Comparison of ENCODE assay signal across 1 cellular context in the genomic region with DNA sequence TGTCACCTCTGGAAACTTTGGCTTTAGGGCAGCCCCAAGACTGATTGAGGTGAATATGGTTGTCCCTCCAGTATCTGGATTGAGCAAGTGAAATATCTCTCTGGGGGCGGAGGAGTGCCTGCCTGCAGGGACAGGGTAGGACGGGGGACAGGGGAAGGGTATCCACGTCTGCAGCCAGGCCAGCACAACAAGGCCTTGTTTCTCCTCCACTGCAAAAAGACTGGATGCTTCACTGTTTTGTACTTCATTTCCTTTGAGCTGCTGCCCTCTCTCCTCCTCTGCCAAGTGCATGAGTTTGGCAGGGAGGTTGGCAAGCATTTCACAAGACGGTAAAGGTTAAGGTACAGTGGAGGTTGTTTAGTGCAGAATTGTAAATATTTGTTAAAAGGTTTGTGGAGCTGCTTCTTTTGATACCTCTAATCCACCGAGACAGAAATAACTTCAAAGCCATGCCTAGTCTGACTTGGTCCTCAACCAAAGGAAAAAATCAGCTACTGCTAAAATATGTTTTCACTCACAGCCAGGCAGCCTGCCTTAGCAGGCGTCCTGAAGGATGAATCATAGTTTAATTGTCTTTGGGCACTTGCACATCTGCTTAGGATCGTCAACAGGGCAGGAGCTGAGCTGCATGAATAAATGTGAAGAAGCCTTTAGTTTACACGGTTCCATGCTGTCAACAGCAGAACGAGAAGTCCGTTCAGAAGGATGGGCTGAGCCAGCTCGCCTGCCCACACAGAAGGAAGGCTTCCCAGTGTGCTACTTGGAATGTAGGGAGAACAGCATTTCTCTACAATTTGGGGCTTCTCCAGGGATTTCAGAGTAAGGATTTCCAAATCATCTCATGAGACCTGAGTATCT.
TF ChIP-seq lines count a peak whose summit lies in the region.

No MANE protein-coding gene starts in this region.

TF ChIP-seq in HepG2, 621 proteins besides CTCF, POLR2A, EP300 and RAD21 (continued from another document and continues in another):
- TF ChIP-seq UBTF (CRISPR knock-in tag; IDR thresholded peaks at IDR 0.05): peak; percentile 90
- no peak for TF ChIP-seq AGO1 (IDR thresholded peaks at IDR 0.05; ENCODE audit: low read depth, low read length, poor library complexity, severe bottlenecking)
- TF ChIP-seq RNF2 (conservative IDR thresholded peaks at IDR 0.05; ENCODE audit: low read depth): no peak
- TF ChIP-seq, protein P1, sequence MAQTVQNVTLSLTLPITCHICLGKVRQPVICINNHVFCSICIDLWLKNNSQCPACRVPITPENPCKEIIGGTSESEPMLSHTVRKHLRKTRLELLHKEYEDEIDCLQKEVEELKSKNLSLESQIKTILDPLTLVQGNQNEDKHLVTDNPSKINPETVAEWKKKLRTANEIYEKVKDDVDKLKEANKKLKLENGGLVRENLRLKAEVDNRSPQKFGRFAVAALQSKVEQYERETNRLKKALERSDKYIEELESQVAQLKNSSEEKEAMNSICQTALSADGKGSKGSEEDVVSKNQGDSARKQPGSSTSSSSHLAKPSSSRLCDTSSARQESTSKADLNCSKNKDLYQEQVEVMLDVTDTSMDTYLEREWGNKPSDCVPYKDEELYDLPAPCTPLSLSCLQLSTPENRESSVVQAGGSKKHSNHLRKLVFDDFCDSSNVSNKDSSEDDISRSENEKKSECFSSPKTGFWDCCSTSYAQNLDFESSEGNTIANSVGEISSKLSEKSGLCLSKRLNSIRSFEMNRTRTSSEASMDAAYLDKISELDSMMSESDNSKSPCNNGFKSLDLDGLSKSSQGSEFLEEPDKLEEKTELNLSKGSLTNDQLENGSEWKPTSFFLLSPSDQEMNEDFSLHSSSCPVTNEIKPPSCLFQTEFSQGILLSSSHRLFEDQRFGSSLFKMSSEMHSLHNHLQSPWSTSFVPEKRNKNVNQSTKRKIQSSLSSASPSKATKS (CRISPR knock-in tag; IDR thresholded peaks at IDR 0.05): peak; percentile 86; the same call in 1 of the 2 replicates
- TF ChIP-seq ZFP82 (CRISPR knock-in tag; IDR thresholded peaks at IDR 0.05; ENCODE audit: borderline replicate concordance): peak; percentile 88; the same call in 1 of the 2 replicates
- peak; percentile 99 for TF ChIP-seq FOSL2 (CRISPR knock-in tag; IDR thresholded peaks at IDR 0.05)
- TF ChIP-seq HBP1 (CRISPR knock-in tag; IDR thresholded peaks at IDR 0.05; ENCODE audit: low read depth): peak; percentile 81
- TF ChIP-seq ZBTB14 (CRISPR knock-in tag; IDR thresholded peaks at IDR 0.05): no peak
- no peak for TF ChIP-seq ATF7 (IDR thresholded peaks at IDR 0.05)
- TF ChIP-seq ATF7 (CRISPR knock-in tag; IDR thresholded peaks at IDR 0.05): 0 out of 2 replicates have a peak, but pooled peaks have one; percentile 64
- peak; percentile 93; the same call in 1 of the 2 replicates for TF ChIP-seq EHMT2 (IDR thresholded peaks at IDR 0.05; ENCODE audit: borderline replicate concordance, low read depth, low read length)
- TF ChIP-seq NFYB (CRISPR knock-in tag; IDR thresholded peaks at IDR 0.05): peak; percentile 40
- 0 out of 2 replicates have a peak, but pooled peaks have one; percentile 3 for TF ChIP-seq KAT2B (IDR thresholded peaks at IDR 0.05; ENCODE audit: borderline replicate concordance, low read depth, low read length)
- no peak for TF ChIP-seq SCMH1 (CRISPR knock-in tag; IDR thresholded peaks at IDR 0.05; ENCODE audit: borderline replicate concordance)
- no peak for TF ChIP-seq ZNF10 (CRISPR knock-in tag; IDR thresholded peaks at IDR 0.05; ENCODE audit: borderline replicate concordance, low read depth)
- TF ChIP-seq, protein P2, sequence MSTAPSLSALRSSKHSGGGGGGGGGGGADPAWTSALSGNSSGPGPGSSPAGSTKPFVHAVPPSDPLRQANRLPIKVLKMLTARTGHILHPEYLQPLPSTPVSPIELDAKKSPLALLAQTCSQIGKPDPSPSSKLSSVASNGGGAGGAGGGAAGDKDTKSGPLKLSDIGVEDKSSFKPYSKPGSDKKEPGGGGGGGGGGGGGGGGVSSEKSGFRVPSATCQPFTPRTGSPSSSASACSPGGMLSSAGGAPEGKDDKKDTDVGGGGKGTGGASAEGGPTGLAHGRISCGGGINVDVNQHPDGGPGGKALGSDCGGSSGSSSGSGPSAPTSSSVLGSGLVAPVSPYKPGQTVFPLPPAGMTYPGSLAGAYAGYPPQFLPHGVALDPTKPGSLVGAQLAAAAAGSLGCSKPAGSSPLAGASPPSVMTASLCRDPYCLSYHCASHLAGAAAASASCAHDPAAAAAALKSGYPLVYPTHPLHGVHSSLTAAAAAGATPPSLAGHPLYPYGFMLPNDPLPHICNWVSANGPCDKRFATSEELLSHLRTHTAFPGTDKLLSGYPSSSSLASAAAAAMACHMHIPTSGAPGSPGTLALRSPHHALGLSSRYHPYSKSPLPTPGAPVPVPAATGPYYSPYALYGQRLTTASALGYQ (CRISPR knock-in tag; IDR thresholded peaks at IDR 0.05): peak; percentile 99
- TF ChIP-seq THAP11 (CRISPR knock-in tag; IDR thresholded peaks at IDR 0.05): peak; percentile 89
- no peak for TF ChIP-seq FOXO4 (CRISPR knock-in tag; conservative IDR thresholded peaks at IDR 0.05)
- TF ChIP-seq CCDC6 (CRISPR knock-in tag; IDR thresholded peaks at IDR 0.05): peak; percentile 100
- TF ChIP-seq, protein P3, sequence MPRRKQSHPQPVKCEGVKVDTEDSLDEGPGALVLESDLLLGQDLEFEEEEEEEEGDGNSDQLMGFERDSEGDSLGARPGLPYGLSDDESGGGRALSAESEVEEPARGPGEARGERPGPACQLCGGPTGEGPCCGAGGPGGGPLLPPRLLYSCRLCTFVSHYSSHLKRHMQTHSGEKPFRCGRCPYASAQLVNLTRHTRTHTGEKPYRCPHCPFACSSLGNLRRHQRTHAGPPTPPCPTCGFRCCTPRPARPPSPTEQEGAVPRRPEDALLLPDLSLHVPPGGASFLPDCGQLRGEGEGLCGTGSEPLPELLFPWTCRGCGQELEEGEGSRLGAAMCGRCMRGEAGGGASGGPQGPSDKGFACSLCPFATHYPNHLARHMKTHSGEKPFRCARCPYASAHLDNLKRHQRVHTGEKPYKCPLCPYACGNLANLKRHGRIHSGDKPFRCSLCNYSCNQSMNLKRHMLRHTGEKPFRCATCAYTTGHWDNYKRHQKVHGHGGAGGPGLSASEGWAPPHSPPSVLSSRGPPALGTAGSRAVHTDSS (CRISPR knock-in tag; conservative IDR thresholded peaks at IDR 0.05): 0 out of 2 replicates have a peak, but pooled peaks have one; percentile 72
- TF ChIP-seq ATF4 (CRISPR knock-in tag; IDR thresholded peaks at IDR 0.05): peak; percentile 37 to 90; a peak in 3 of 4 replicates
- TF ChIP-seq, protein P4, sequence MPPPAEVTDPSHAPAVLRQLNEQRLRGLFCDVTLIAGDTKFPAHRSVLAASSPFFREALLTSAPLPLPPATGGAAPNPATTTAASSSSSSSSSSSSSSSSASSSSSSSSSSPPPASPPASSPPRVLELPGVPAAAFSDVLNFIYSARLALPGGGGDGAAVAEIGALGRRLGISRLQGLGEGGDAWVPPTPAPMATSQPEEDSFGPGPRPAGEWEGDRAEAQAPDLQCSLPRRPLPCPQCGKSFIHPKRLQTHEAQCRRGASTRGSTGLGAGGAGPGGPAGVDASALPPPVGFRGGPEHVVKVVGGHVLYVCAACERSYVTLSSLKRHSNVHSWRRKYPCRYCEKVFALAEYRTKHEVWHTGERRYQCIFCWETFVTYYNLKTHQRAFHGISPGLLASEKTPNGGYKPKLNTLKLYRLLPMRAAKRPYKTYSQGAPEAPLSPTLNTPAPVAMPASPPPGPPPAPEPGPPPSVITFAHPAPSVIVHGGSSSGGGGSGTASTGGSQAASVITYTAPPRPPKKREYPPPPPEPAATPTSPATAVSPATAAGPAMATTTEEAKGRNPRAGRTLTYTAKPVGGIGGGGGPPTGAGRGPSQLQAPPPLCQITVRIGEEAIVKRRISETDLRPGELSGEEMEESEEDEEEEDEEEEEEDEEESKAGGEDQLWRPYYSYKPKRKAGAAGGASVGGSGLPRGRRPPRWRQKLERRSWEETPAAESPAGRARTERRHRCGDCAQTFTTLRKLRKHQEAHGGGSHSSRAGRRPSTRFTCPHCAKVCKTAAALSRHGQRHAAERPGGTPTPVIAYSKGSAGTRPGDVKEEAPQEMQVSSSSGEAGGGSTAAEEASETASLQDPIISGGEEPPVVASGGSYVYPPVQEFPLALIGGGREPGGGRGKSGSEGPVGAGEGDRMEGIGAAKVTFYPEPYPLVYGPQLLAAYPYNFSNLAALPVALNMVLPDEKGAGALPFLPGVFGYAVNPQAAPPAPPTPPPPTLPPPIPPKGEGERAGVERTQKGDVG (CRISPR knock-in tag; IDR thresholded peaks at IDR 0.05; ENCODE audit: borderline replicate concordance): peak; percentile 90; the same call in 1 of the 2 replicates
- TF ChIP-seq NFATC3 (CRISPR knock-in tag; IDR thresholded peaks at IDR 0.05): peak; percentile 78
- TF ChIP-seq MIXL1 (CRISPR knock-in tag; IDR thresholded peaks at IDR 0.05): peak; percentile 98
- TF ChIP-seq BATF2 (CRISPR knock-in tag; IDR thresholded peaks at IDR 0.05): 0 out of 2 replicates have a peak, but pooled peaks have one; percentile 54
- TF ChIP-seq MED1 (CRISPR knock-in tag; IDR thresholded peaks at IDR 0.05): peak; percentile 98
- peak; percentile 100 for TF ChIP-seq NFIC (IDR thresholded peaks at IDR 0.05; ENCODE audit: low read length)
- peak; percentile 93 for TF ChIP-seq KDM1A (CRISPR knock-in tag; IDR thresholded peaks at IDR 0.05)
- peak; percentile 82; the same call in 1 of the 2 replicates for TF ChIP-seq ZNF138 (CRISPR knock-in tag; IDR thresholded peaks at IDR 0.05; ENCODE audit: low read depth)
- TF ChIP-seq, protein P5, sequence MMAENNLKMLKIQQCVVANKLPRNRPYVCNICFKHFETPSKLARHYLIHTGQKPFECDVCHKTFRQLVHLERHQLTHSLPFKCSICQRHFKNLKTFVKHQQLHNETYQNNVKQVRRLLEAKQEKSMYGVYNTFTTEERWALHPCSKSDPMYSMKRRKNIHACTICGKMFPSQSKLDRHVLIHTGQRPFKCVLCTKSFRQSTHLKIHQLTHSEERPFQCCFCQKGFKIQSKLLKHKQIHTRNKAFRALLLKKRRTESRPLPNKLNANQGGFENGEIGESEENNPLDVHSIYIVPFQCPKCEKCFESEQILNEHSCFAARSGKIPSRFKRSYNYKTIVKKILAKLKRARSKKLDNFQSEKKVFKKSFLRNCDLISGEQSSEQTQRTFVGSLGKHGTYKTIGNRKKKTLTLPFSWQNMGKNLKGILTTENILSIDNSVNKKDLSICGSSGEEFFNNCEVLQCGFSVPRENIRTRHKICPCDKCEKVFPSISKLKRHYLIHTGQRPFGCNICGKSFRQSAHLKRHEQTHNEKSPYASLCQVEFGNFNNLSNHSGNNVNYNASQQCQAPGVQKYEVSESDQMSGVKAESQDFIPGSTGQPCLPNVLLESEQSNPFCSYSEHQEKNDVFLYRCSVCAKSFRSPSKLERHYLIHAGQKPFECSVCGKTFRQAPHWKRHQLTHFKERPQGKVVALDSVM (CRISPR knock-in tag; IDR thresholded peaks at IDR 0.05): peak; percentile 58
